1 cellular context compared by ENCODE assay signal in the genomic region with DNA sequence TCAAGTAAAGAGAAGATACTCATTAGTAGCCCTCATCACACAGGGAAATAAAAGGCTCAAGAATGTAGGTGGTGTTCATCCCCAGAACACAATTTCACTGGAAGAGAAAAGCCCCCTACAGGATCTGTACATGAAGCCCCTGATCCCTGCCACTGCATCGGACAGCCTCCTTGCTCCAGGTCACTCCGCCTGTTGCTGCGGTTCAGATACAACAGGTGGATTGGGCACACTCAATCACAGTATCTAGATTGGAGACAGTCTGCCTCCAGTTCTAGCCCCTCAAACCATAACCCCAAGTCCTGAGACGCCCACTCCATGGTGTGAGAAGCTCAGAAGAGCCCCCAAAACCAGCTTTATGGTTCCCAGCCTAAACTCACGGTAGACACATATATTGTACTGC.
A peak's percentile ranks its signal among the peaks of the same experiment; 100 is the strongest.
TF ChIP-seq lines count a peak whose summit lies in the region.

No MANE protein-coding gene starts in this region.

TF ChIP-seq in H1, 55 proteins besides CTCF, POLR2A, EP300 and RAD21:
- no peak for TF ChIP-seq EGR1 (IDR thresholded peaks at IDR 0.05; ENCODE audit: borderline replicate concordance, low read depth, low read length)
- TF ChIP-seq SUZ12 (IDR thresholded peaks at IDR 0.05; ENCODE audit: low read length): 0 out of 2 replicates have a peak, but pooled peaks have one; percentile 8
